In the genomic region with DNA sequence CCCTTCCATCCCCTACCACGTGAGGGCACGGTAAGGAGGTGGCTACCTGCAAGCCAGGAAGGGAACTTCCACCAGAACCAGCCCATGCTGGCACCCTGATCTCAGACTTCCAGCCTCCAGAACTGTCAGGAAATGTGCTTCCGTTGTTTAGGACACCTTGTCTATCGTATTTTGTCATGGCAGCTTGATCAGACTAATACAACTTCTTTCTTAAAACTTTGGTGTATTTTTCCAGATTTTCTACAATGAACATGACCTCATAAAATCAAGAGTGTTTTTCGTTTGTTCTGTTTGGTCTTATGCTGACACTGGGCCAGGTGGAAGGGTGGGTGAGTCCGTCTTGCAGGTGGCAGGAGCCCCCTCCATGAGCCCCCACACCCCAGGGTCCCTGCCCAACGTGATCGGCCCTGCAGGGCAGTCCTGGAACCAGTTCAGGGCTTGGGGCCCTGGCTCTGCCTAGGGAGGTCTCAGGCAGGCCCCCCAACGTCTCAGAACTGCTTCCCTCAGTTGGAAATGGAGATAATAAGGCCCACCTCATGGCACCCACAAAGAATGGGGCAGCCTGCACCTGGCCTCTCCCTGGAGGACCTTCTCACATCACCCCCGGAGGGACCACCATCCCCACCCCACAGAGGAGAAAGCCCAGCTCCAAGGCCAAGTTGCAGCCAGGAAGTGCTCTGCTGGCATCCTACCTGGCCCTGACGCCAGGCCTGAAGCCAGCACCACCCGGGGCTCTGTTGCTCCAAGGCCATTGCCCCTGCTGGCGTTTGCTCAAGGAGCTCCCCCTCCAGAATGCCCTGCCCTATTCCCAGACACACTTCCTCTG, we compare ENCODE assay signal across 21 cellular contexts. TPM values are rescaled to one million over a fixed set of nuclear protein-coding genes. Genes with fewer than 3 reads are reported as not detected.
DNase-seq lines count a peak whose midpoint lies in the region; ATAC-seq, FAIRE-seq and TF ChIP-seq lines count a peak whose summit lies in the region.
"Had no signal": no experiment of that assay in that cellular context is flagged by ENCODE, and none has a peak within 500 bp of the region (broad histone marks: within the 10 kb centered on the region; RNA-seq: fewer than 3 reads in every experiment).

No MANE protein-coding gene starts in this region.

- no peak overlapping the region for H2BK12ac ChIP-seq in H1 (ENCODE audit: low read depth, low read length)

- H3K14ac ChIP-seq in H1 (ENCODE audit: insufficient read length): no peak overlapping the region

- no peak for TF ChIP-seq POLR2A in H1 (IDR thresholded peaks at IDR 0.05; ENCODE audit: control extremely low read depth in 1 of 2, low read depth in 2 of 2, low read length in 2 of 2)

- H2BK15ac ChIP-seq in H1 (ENCODE audit: low read length): no peak overlapping the region

- POLR2A ChIA-PET in H1 (lab: Charles Lee; ENCODE audit: partially characterized antibody): interaction anchor here (0.9 to 1.5 kb wide), 2 partner anchors 106 to 132 kb away, joined by 3 read pairs; no protein-coding TSS in a partner anchor

- H3K4me3 ChIP-seq in H1 (ENCODE audit: extremely low read depth in 1 of 4, insufficient read depth in 2 of 4, low read depth in 3 of 4, low read length in 4 of 4): no peak overlapping the region
- H3K4me3 ChIP-seq: A549, GM12878, GM23338, HAP-1 had no signal

- CTCF ChIA-PET in H1 (lab: Charles Lee; ENCODE audit: partially characterized antibody): interaction anchor here (0.7 to 3.8 kb wide), 17 partner anchors 7 to 147 kb away, joined by 3 to 31 read pairs (median 5); no protein-coding TSS in a partner anchor

- H3K4ac ChIP-seq in H1 (replicated peaks; ENCODE audit: insufficient read length, low read depth, low read length): no peak overlapping the region

- no peak overlapping the region for H2AFZ ChIP-seq in H1 (ENCODE audit: low read length)
- H2AFZ ChIP-seq: GM23338 had no signal

- ATAC-seq in HG03175 (IDR thresholded peaks at IDR 0.05; ENCODE audit: unreplicated experiment) (no peak), GM21423 (IDR thresholded peaks at IDR 0.05; ENCODE audit: unreplicated experiment) (no peak)

- H3K9ac ChIP-seq in H1 (replicated peaks in 1 of 4; ENCODE audit: extremely low read depth in 1 of 4, low read depth in 3 of 4, low read length in 3 of 4): no peak overlapping the region

- H3K4me1 ChIP-seq in H1 (replicated peaks in 1 of 4; ENCODE audit: control insufficient read depth in 3 of 4, insufficient read depth in 4 of 4, low read length in 3 of 4): no peaks in the 10 kb centered on the region
- H3K4me1 ChIP-seq: A549, HAP-1 had no signal

- in situ Hi-C loops in G401 (cut with HindIII; ENCODE audit: low sequenced_read_pairs): no loop called here

- no peak overlapping the region for H3K4me2 ChIP-seq in H1 (ENCODE audit: insufficient read depth in 1 of 2, low read depth in 2 of 2, low read length in 2 of 2)
- H3K4me2 ChIP-seq: A549, GM23338 had no signal

- no peak overlapping the region for H2AK5ac ChIP-seq in H1 (ENCODE audit: low read depth, low read length)

- H4K20me1 ChIP-seq in H1 (replicated peaks in 1 of 2; ENCODE audit: control insufficient read depth in 1 of 2, insufficient read depth in 2 of 2, low read length in 2 of 2): peaks cover 7 to 14% of the 10 kb centered on the region in 2 experiments

- H2BK5ac ChIP-seq in H1 (ENCODE audit: low read depth, low read length): no peak overlapping the region

- no peak overlapping the region for H3K23ac ChIP-seq in H1 (ENCODE audit: insufficient read length)

- FAIRE-seq in H1 (lab: Jason Lieb, UNC): no peak
- FAIRE-seq: A549, GM12878, GM19239, H54 had no signal

- H4K91ac ChIP-seq in H1 (replicated peaks; ENCODE audit: insufficient read length, low read length): no peak overlapping the region

- H3K36me3 ChIP-seq in H1 (ENCODE audit: control insufficient read depth in 2 of 4, insufficient read depth in 4 of 4, low read length in 3 of 4): no peaks in the 10 kb centered on the region
- H3K36me3 ChIP-seq: BE2C, HAP-1 had no signal

- H4K8ac ChIP-seq in H1 (ENCODE audit: extremely low read depth, insufficient read depth, low read length): peak overlapping the region; percentile 38; the same call in 1 of the 2 replicates

- DNase-seq in G401 (ENCODE audit: low spot score): peak; percentile 19
- no peak for DNase-seq in H1 (ENCODE audit: low read depth in 1 of 2, low spot score in 2 of 2)
- no peak for DNase-seq in DMS153 (lab: John Stamatoyannopoulos, UW)
- DNase-seq: 8988T, ACHN, AML-193, BE2C, C1 segment of cervical spinal cord, Calu3, COR-L47, GDM1 had no signal

- H2BK20ac ChIP-seq in H1 (ENCODE audit: low read length): no peak overlapping the region

- no peak overlapping the region for H4K5ac ChIP-seq in H1 (ENCODE audit: insufficient read length, low read depth, low read length)

- no peaks in the 10 kb centered on the region for H3K27me3 ChIP-seq in H1 (replicated peaks in 1 of 4; ENCODE audit: control insufficient read depth in 3 of 4, extremely low read depth in 1 of 4, insufficient read depth in 3 of 4, low read length in 3 of 4)
- H3K27me3 ChIP-seq: BE2C had no signal

- H3K27ac ChIP-seq in angular gyrus (ENCODE audit: low read depth, low read length): peak overlapping the region; percentile 72
- no peak overlapping the region for H3K27ac ChIP-seq in H1 (ENCODE audit: low read depth, low read length)
- peak overlapping the region; percentile 38 for H3K27ac ChIP-seq in temporal lobe (ENCODE audit: low read depth, low read length)
- H3K27ac ChIP-seq: A549 had no signal

- WGBS in H1 (ENCODE audit: extremely low coverage in 1 of 2, insufficient coverage in 1 of 2, insufficient read length in 1 of 2, insufficient replicate concordance in 2 of 2, low coverage in 1 of 2, low lambda C conversion rate in 2 of 2, missing lambda C conversion rate in 1 of 2), 2 experiments: 84% methylated on average over 13 of the region's 13 CpGs; no CpG with 5 or more reads in 1 of the 2 experiments

- H3K18ac ChIP-seq in H1 (ENCODE audit: extremely low read depth, low read length): no peak overlapping the region

- no peaks in the 10 kb centered on the region for H3K23me2 ChIP-seq in H1 (ENCODE audit: low read depth, low read length)

- H3K9me3 ChIP-seq in H1 (ENCODE audit: insufficient read depth in 2 of 2, low read depth in 1 of 2, low read length in 1 of 2): no peaks in the 10 kb centered on the region
- H3K9me3 ChIP-seq: A549, BE2C, HAP-1 had no signal

- peaks cover 0 to 4% of the 10 kb centered on the region in 2 experiments; a peak in 1 of 4 replicates for H3K79me2 ChIP-seq in H1 (ENCODE audit: control insufficient read depth in 1 of 2, insufficient read depth in 2 of 2, low read length in 2 of 2)

- TF ChIP-seq EP300 in H1 (IDR thresholded peaks at IDR 0.05; ENCODE audit: borderline replicate concordance in 1 of 2, low read depth in 2 of 2, low read length in 2 of 2): no peak

- TF ChIP-seq RAD21 in H1 (IDR thresholded peaks at IDR 0.05 in 1 of 2, conservative IDR thresholded peaks at IDR 0.05 in 1 of 2; ENCODE audit: low read depth in 2 of 2, low read length in 2 of 2): no peak

- H3K56ac ChIP-seq in H1 (replicated peaks; ENCODE audit: insufficient read length, low read depth, low read length): no peak overlapping the region

- TF ChIP-seq CTCF in H1 (IDR thresholded peaks at IDR 0.05; ENCODE audit: control extremely low read depth in 1 of 3, insufficient read depth in 1 of 3, low read depth in 1 of 3, low read length in 3 of 3): no peak

- H3K79me1 ChIP-seq in H1 (ENCODE audit: low read depth, low read length): peaks cover 7% of the 10 kb centered on the region

- no peak overlapping the region for H2BK120ac ChIP-seq in H1 (replicated peaks; ENCODE audit: low read depth, low read length)

TF ChIP-seq in H1, 55 proteins besides CTCF, POLR2A, EP300 and RAD21 (continues in another document):
- no peak for TF ChIP-seq CREB1 (IDR thresholded peaks at IDR 0.05)
- no peak for TF ChIP-seq MAFK (IDR thresholded peaks at IDR 0.05; ENCODE audit: low read depth, low read length)
- TF ChIP-seq, protein P1, sequence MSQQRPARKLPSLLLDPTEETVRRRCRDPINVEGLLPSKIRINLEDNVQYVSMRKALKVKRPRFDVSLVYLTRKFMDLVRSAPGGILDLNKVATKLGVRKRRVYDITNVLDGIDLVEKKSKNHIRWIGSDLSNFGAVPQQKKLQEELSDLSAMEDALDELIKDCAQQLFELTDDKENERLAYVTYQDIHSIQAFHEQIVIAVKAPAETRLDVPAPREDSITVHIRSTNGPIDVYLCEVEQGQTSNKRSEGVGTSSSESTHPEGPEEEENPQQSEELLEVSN (IDR thresholded peaks at IDR 0.05): no peak
- no peak for TF ChIP-seq BCL11A (IDR thresholded peaks at IDR 0.05; ENCODE audit: low read depth in 2 of 2, low read length in 2 of 2)
- TF ChIP-seq KDM4A (IDR thresholded peaks at IDR 0.05; ENCODE audit: low read depth, low read length, severe bottlenecking): no peak
- TF ChIP-seq RFX5 (IDR thresholded peaks at IDR 0.05; ENCODE audit: borderline replicate concordance, low read depth, low read length): no peak
- no peak for TF ChIP-seq SIN3A (conservative IDR thresholded peaks at IDR 0.05 in 1 of 2, IDR thresholded peaks at IDR 0.05 in 1 of 2; ENCODE audit: low read depth in 1 of 2, low read length in 2 of 2)
- TF ChIP-seq EZH2 (IDR thresholded peaks at IDR 0.05; ENCODE audit: low read depth, low read length, severe bottlenecking): no peak
- TF ChIP-seq, protein P2, sequence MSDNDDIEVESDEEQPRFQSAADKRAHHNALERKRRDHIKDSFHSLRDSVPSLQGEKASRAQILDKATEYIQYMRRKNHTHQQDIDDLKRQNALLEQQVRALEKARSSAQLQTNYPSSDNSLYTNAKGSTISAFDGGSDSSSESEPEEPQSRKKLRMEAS (IDR thresholded peaks at IDR 0.05): no peak
- TF ChIP-seq CTBP2 (IDR thresholded peaks at IDR 0.05; ENCODE audit: borderline replicate concordance, insufficient read depth, insufficient read length, low read length): no peak
- TF ChIP-seq SAP30 (IDR thresholded peaks at IDR 0.05; ENCODE audit: insufficient read depth, insufficient replicate concordance, low read length): no peak
- no peak for TF ChIP-seq GABPA (IDR thresholded peaks at IDR 0.05; ENCODE audit: borderline replicate concordance, insufficient read depth, low read length)
- TF ChIP-seq CEBPB (IDR thresholded peaks at IDR 0.05; ENCODE audit: low read depth, low read length): no peak
- TF ChIP-seq SUZ12 (IDR thresholded peaks at IDR 0.05; ENCODE audit: low read length): no peak

RNA-seq across cellular contexts. Expression of a gene that starts 10.4 kb away (rescaled TPM):
- 39.2 and 50.4 TPM in 2 replicates for total RNA-seq in G401 (2014; rRNA removed; shearing (Covaris generic))
- total RNA-seq in H1 (2021; fragmentation: NEBNext Ultra II Directional; extraction: Animal tissue kit (Norgen Biotek cat#: 25700)): 21.8 and 22.5 TPM in 2 replicates
- 41.3 and 51.5 TPM in 2 replicates for polyA plus RNA-seq in H1 (2011; rRNA removed)
- polyA plus RNA-seq in H1 (2011; cell fraction: cytosol; rRNA removed): 24.6 TPM
- polyA plus RNA-seq in H1 (2011; cell fraction: nucleus; rRNA removed): 24.0 TPM
- 11.0 to 25.6 TPM (median 23.1 TPM) in 4 replicates for polyA plus RNA-seq in H1 (2012, experiment 1 of 2)
- 19.1 TPM for polyA plus RNA-seq in H1 (2012, experiment 2 of 2)
- polyA plus RNA-seq in H1 (2013, experiment 1 of 2): 30.2 TPM
- polyA plus RNA-seq in H1 (2013, experiment 2 of 2): 29.2 TPM
- 10.5 and 13.6 TPM in 2 replicates for polyA minus RNA-seq in H1 (2011; rRNA and poly(A)+ RNA removed)
- polyA minus RNA-seq in H1 (2011; cell fraction: cytosol; rRNA and poly(A)+ RNA removed): 23.1 TPM
- polyA minus RNA-seq in H1 (2011; cell fraction: nucleus; rRNA and poly(A)+ RNA removed): 9.8 TPM
- total RNA-seq in temporal lobe: 7.6 TPM
